Comparison of ENCODE assay signal across 20 cellular contexts in genomic region chr14:103100281-103101121, GRCh38. TPM values are rescaled to one million over a fixed set of nuclear protein-coding genes. Genes with fewer than 3 reads are reported as not detected.
A peak's percentile ranks its signal among the peaks of the same experiment; 100 is the strongest.
DNase-seq lines count a peak whose midpoint lies in the region; ATAC-seq, FAIRE-seq and TF ChIP-seq lines count a peak whose summit lies in the region.
"Had no signal": no experiment of that assay in that cellular context is flagged by ENCODE, and none has a peak within 500 bp of the region (broad histone marks: within the 10 kb centered on the region; RNA-seq: fewer than 3 reads in every experiment).

No MANE protein-coding gene starts in this region.

- H3K4me3 ChIP-seq in right cardiac atrium (ENCODE audit: low read length) = no peak overlapping the region
- no peak overlapping the region for H3K4me3 ChIP-seq in H1 (ENCODE audit: extremely low read depth in 1 of 4, insufficient read depth in 2 of 4, low read depth in 3 of 4, low read length in 4 of 4)
- H3K4me3 ChIP-seq: prostate gland had no signal

- TF ChIP-seq EP300 in H1 (IDR thresholded peaks at IDR 0.05; ENCODE audit: borderline replicate concordance in 1 of 2, low read depth in 2 of 2, low read length in 2 of 2) = no peak

- no peaks in the 10 kb centered on the region for H3K79me2 ChIP-seq in H1 (ENCODE audit: control insufficient read depth in 1 of 2, insufficient read depth in 2 of 2, low read length in 2 of 2)

- H2BK120ac ChIP-seq in H1 (replicated peaks; ENCODE audit: low read depth, low read length) = no peak overlapping the region

- H4K8ac ChIP-seq in H1 (ENCODE audit: extremely low read depth, insufficient read depth, low read length) = peak overlapping the region; percentile 20; the same call in 1 of the 2 replicates

- H3K4ac ChIP-seq in H1 (replicated peaks; ENCODE audit: insufficient read length, low read depth, low read length) = no peak overlapping the region

- peak overlapping the region; percentile 32; the same call in 1 of the 2 replicates for H2BK20ac ChIP-seq in H1 (ENCODE audit: low read length)

- H2BK5ac ChIP-seq in H1 (ENCODE audit: low read depth, low read length) = no peak overlapping the region

- ATAC-seq in right cardiac atrium = no peak
- peak; percentile 55 for ATAC-seq in HG02885 (IDR thresholded peaks at IDR 0.05; ENCODE audit: poor library complexity, unreplicated experiment)
- ATAC-seq: activated CD4-positive, CD25-positive, alpha-beta regulatory T cell treated with anti-CD3 and anti-CD28 coated beads, Interleukin-2, amount 50 U/mL, for 24 hours had no signal

- intact Hi-C loops in right cardiac atrium (cut with DNase I) (loop anchor here in 2 of 4 donors (10.0 kb wide), 2 partner anchors 84 to 194 kb away; no protein-coding TSS in a partner anchor), cardiac septum (cut with DNase I) (loop anchor here (5.0 kb wide), 1 partner anchor 87 kb away; no protein-coding TSS in a partner anchor)

- POLR2A ChIA-PET in H1 (lab: Charles Lee; ENCODE audit: partially characterized antibody) = interaction anchor here (0.6 to 1.3 kb wide), 6 partner anchors 9 to 485 kb away, joined by 3 to 4 read pairs (median 3); no protein-coding TSS in a partner anchor

- no peak overlapping the region for H2AK5ac ChIP-seq in H1 (ENCODE audit: low read depth, low read length)

- no peak overlapping the region for H3K9ac ChIP-seq in H1 (replicated peaks in 1 of 4; ENCODE audit: extremely low read depth in 1 of 4, low read depth in 3 of 4, low read length in 3 of 4)

- H2BK12ac ChIP-seq in H1 (ENCODE audit: low read depth, low read length) = peak overlapping the region; percentile 50; the same call in 1 of the 2 replicates

- H3K36me3 ChIP-seq in H1 (ENCODE audit: control insufficient read depth in 2 of 4, insufficient read depth in 4 of 4, low read length in 3 of 4) = no peaks in the 10 kb centered on the region
- H3K36me3 ChIP-seq: prostate gland had no signal

- H3K14ac ChIP-seq in H1 (ENCODE audit: insufficient read length) = no peak overlapping the region

- no peak overlapping the region for H3K23ac ChIP-seq in H1 (ENCODE audit: insufficient read length)

- FAIRE-seq in H1 (lab: Jason Lieb, UNC) = no peak
- FAIRE-seq: G401.6 had no signal

- H4K91ac ChIP-seq in H1 (replicated peaks; ENCODE audit: insufficient read length, low read length) = no peak overlapping the region

- H3K27me3 ChIP-seq in right cardiac atrium (ENCODE audit: control insufficient read depth, insufficient read depth) (no peaks in the 10 kb centered on the region), H1 (replicated peaks in 1 of 4; ENCODE audit: control insufficient read depth in 3 of 4, extremely low read depth in 1 of 4, insufficient read depth in 3 of 4, low read length in 3 of 4) (peaks cover 7 to 42% (median 34%) of the 10 kb centered on the region in 4 experiments)

- H2BK15ac ChIP-seq in H1 (ENCODE audit: low read length) = 0 out of 2 replicates have a peak overlapping the region, but pooled peaks have one; percentile 10

- H3K56ac ChIP-seq in H1 (replicated peaks; ENCODE audit: insufficient read length, low read depth, low read length) = no peak overlapping the region

- no peak overlapping the region for H4K5ac ChIP-seq in H1 (ENCODE audit: insufficient read length, low read depth, low read length)

- H3K4me1 ChIP-seq in right cardiac atrium (ENCODE audit: control insufficient read depth, insufficient read depth, low read length) (no peaks in the 10 kb centered on the region), H1 (replicated peaks in 1 of 4; ENCODE audit: control insufficient read depth in 3 of 4, insufficient read depth in 4 of 4, low read length in 3 of 4) (peaks cover 0 to 31% (median 17%) of the 10 kb centered on the region in 4 experiments; a peak in 6 of 7 replicates)

- CTCF ChIA-PET in H1 (lab: Charles Lee; ENCODE audit: partially characterized antibody) = interaction anchor here (0.7 to 10.4 kb wide), 13 partner anchors 8 to 278 kb away, joined by 3 to 276 read pairs (median 4); partner anchors contain the start of genes LBHD2 and TNFAIP2

- H3K4me2 ChIP-seq in H1 (ENCODE audit: insufficient read depth in 1 of 2, low read depth in 2 of 2, low read length in 2 of 2) = no peak overlapping the region; a peak in 1 of 4 replicates

- WGBS in right cardiac atrium = 89% methylated on average over 25 of the region's 25 CpGs
- 79% methylated on average over 23 of the region's 25 CpGs; no CpG with 5 or more reads in 1 of the 2 experiments for WGBS in H1 (ENCODE audit: extremely low coverage in 1 of 2, insufficient coverage in 1 of 2, insufficient read length in 1 of 2, insufficient replicate concordance in 2 of 2, low coverage in 1 of 2, low lambda C conversion rate in 2 of 2, missing lambda C conversion rate in 1 of 2), 2 experiments

- DNase-seq in right cardiac atrium (peak in 2 of 3 donors; percentile 12 to 49), cardiac septum (ENCODE audit: low spot score) (no peak), H1 (ENCODE audit: low read depth in 1 of 2, low spot score in 2 of 2) (no peak), NCI-H2171 treated with DMSO at 0.1 percent for 48 hours (lab: John Stamatoyannopoulos, UW) (no peak), OCI-M2 (lab: John Stamatoyannopoulos, UW; ENCODE audit: unreplicated experiment) (no peak)
- no peak for DNase-seq in stimulated activated CD4-positive, alpha-beta T cell treated with anti-CD3 and anti-CD28 coated beads, Interleukin-4, amount 100 ng/mL, for 4 hours
- DNase-seq in activated CD8-positive, alpha-beta memory T cell treated with anti-CD3 and anti-CD28 coated beads for 24 hours = no peak
- DNase-seq: activated CD8-positive, alpha-beta memory T cell treated with anti-CD3 and anti-CD28 coated beads, Interleukin-2, amount 50 U/mL, for 4 hours; activated naive CD4-positive, alpha-beta T cell treated with anti-CD3 and anti-CD28 coated beads for 36 hours; head of caudate nucleus; kidney glomerular epithelial cell; NCI-H2081; NCI-H526 had no signal

- H2AFZ ChIP-seq in H1 (ENCODE audit: low read length) = no peak overlapping the region

- no peak for TF ChIP-seq POLR2A in H1 (IDR thresholded peaks at IDR 0.05; ENCODE audit: control extremely low read depth in 1 of 2, low read depth in 2 of 2, low read length in 2 of 2)

- H3K9me3 ChIP-seq in right cardiac atrium (ENCODE audit: control insufficient read depth, low read length) (no peaks in the 10 kb centered on the region), H1 (ENCODE audit: insufficient read depth in 2 of 2, low read depth in 1 of 2, low read length in 1 of 2) (no peaks in the 10 kb centered on the region)
- H3K9me3 ChIP-seq: prostate gland had no signal

- TF ChIP-seq RAD21 in H1 (IDR thresholded peaks at IDR 0.05 in 1 of 2, conservative IDR thresholded peaks at IDR 0.05 in 1 of 2; ENCODE audit: low read depth in 2 of 2, low read length in 2 of 2) = no peak

- peaks cover 3% of the 10 kb centered on the region; the same call in 1 of the 2 replicates for H3K23me2 ChIP-seq in H1 (ENCODE audit: low read depth, low read length)

- H3K79me1 ChIP-seq in H1 (ENCODE audit: low read depth, low read length) = no peaks in the 10 kb centered on the region

- no peak overlapping the region for H3K18ac ChIP-seq in H1 (ENCODE audit: extremely low read depth, low read length)

- no peak for TF ChIP-seq CTCF in H1 (IDR thresholded peaks at IDR 0.05; ENCODE audit: control extremely low read depth in 1 of 3, insufficient read depth in 1 of 3, low read depth in 1 of 3, low read length in 3 of 3)

- peaks cover 0 to 3% of the 10 kb centered on the region in 2 experiments for H4K20me1 ChIP-seq in H1 (replicated peaks in 1 of 2; ENCODE audit: control insufficient read depth in 1 of 2, insufficient read depth in 2 of 2, low read length in 2 of 2)

- H3K27ac ChIP-seq in right cardiac atrium (ENCODE audit: low read length) = no peak overlapping the region
- no peak overlapping the region for H3K27ac ChIP-seq in H1 (ENCODE audit: low read depth, low read length)
- H3K27ac ChIP-seq: prostate gland had no signal

RNA-seq across cellular contexts. Expression of gene EXOC3L4, which starts 6.0 kb away (rescaled TPM):
- total RNA-seq in right cardiac atrium = 1 to 10 TPM in 3 of 4 donors, under 1 TPM in 1; 0.63 to 2.5 (median 1.1) TPM
- 1.4 TPM for polyA plus RNA-seq in right cardiac atrium
- 0.46 TPM for total RNA-seq in cardiac septum
- 0.45 TPM in 1 of 2 replicates, not detected in the other for total RNA-seq in H1 (2021; fragmentation: NEBNext Ultra II Directional; extraction: Animal tissue kit (Norgen Biotek cat#: 25700))
- 0.24 and 0.57 TPM in 2 replicates for polyA plus RNA-seq in H1 (2011; rRNA removed)
- 0.72 TPM for polyA plus RNA-seq in H1 (2011; cell fraction: cytosol; rRNA removed)
- 1.8 TPM for polyA plus RNA-seq in H1 (2011; cell fraction: nucleus; rRNA removed)
- 0.53 to 0.60 TPM in 2 of 4 replicates, not detected in the others for polyA plus RNA-seq in H1 (2012, experiment 1 of 2)
- polyA plus RNA-seq in H1 (2012, experiment 2 of 2) = 0.47 TPM
- 0.20 TPM for polyA plus RNA-seq in H1 (2013, experiment 1 of 2)
- 0.13 TPM for polyA plus RNA-seq in H1 (2013, experiment 2 of 2)
- 0.13 TPM in 1 of 2 replicates, not detected in the other for polyA minus RNA-seq in H1 (2011; rRNA and poly(A)+ RNA removed)
- not detected for polyA minus RNA-seq in H1 (2011; cell fraction: cytosol; rRNA and poly(A)+ RNA removed)
- polyA minus RNA-seq in H1 (2011; cell fraction: nucleus; rRNA and poly(A)+ RNA removed) = 0.60 TPM
- total RNA-seq: A673; activated naive CD4-positive, alpha-beta T cell treated with anti-CD3 and anti-CD28 coated beads for 36 hours; RPMI7951 had no signal

RNA-seq across cellular contexts. Expression of gene LBHD2, which starts 16.5 kb away (rescaled TPM):
- not detected for total RNA-seq in right cardiac atrium
- not detected for polyA plus RNA-seq in right cardiac atrium
- total RNA-seq in cardiac septum = not detected
- total RNA-seq in H1 (2021; fragmentation: NEBNext Ultra II Directional; extraction: Animal tissue kit (Norgen Biotek cat#: 25700)) = not detected in 2 replicates
- polyA plus RNA-seq in H1 (2011; rRNA removed) = 0.16 TPM in 1 of 2 replicates, not detected in the other
- polyA plus RNA-seq in H1 (2011; cell fraction: cytosol; rRNA removed) = not detected
- not detected for polyA plus RNA-seq in H1 (2011; cell fraction: nucleus; rRNA removed)
- polyA plus RNA-seq in H1 (2012, experiment 1 of 2) = not detected in 4 replicates
- polyA plus RNA-seq in H1 (2012, experiment 2 of 2) = not detected
- not detected for polyA plus RNA-seq in H1 (2013, experiment 1 of 2)
- polyA plus RNA-seq in H1 (2013, experiment 2 of 2) = not detected
- polyA minus RNA-seq in H1 (2011; rRNA and poly(A)+ RNA removed) = not detected in 2 replicates
- not detected for polyA minus RNA-seq in H1 (2011; cell fraction: cytosol; rRNA and poly(A)+ RNA removed)
- polyA minus RNA-seq in H1 (2011; cell fraction: nucleus; rRNA and poly(A)+ RNA removed) = not detected
- total RNA-seq: activated naive CD4-positive, alpha-beta T cell treated with anti-CD3 and anti-CD28 coated beads for 36 hours; RPMI7951 had no signal
- polyA plus RNA-seq: esophagus had no signal

RNA-seq across cellular contexts. Expression of gene TNFAIP2, which starts 22.8 kb away (rescaled TPM):
- total RNA-seq in right cardiac atrium (10 to 100 TPM; 41.5 to 51.3 (median 49.4) TPM), cardiac septum (31.3 TPM)
- polyA plus RNA-seq in right cardiac atrium (46.7 TPM), H1 (2011; rRNA removed) (34.5 and 37.6 TPM in 2 replicates)
- 28.3 and 33.3 TPM in 2 replicates for total RNA-seq in H1 (2021; fragmentation: NEBNext Ultra II Directional; extraction: Animal tissue kit (Norgen Biotek cat#: 25700))
- polyA plus RNA-seq in H1 (2011; cell fraction: cytosol; rRNA removed) = 24.9 TPM
- polyA plus RNA-seq in H1 (2011; cell fraction: nucleus; rRNA removed) = 145 TPM
- polyA plus RNA-seq in H1 (2012, experiment 1 of 2) = 23.2 to 37.9 TPM (median 33.7 TPM) in 4 replicates
- polyA plus RNA-seq in H1 (2012, experiment 2 of 2) = 38.1 TPM
- 22.4 TPM for polyA plus RNA-seq in H1 (2013, experiment 1 of 2)
- polyA plus RNA-seq in H1 (2013, experiment 2 of 2) = 21.9 TPM
- 14.2 and 16.0 TPM in 2 replicates for polyA minus RNA-seq in H1 (2011; rRNA and poly(A)+ RNA removed)
- 19.6 TPM for polyA minus RNA-seq in H1 (2011; cell fraction: cytosol; rRNA and poly(A)+ RNA removed)
- polyA minus RNA-seq in H1 (2011; cell fraction: nucleus; rRNA and poly(A)+ RNA removed) = 16.3 TPM

RNA-seq across cellular contexts. Expression of gene CDC42BPB, which starts 43.2 kb away (rescaled TPM):
- total RNA-seq in right cardiac atrium (10 to 100 TPM; 67.0 to 82.5 (median 69.8) TPM), cardiac septum (81.8 TPM)
- polyA plus RNA-seq in right cardiac atrium (42.5 TPM), H1 (2011; rRNA removed) (51.2 and 73.5 TPM in 2 replicates)
- 87.9 and 88.2 TPM in 2 replicates for total RNA-seq in H1 (2021; fragmentation: NEBNext Ultra II Directional; extraction: Animal tissue kit (Norgen Biotek cat#: 25700))
- polyA plus RNA-seq in H1 (2011; cell fraction: cytosol; rRNA removed) = 53.3 TPM
- polyA plus RNA-seq in H1 (2011; cell fraction: nucleus; rRNA removed) = 165 TPM
- 57.2 to 83.7 TPM (median 72.2 TPM) in 4 replicates for polyA plus RNA-seq in H1 (2012, experiment 1 of 2)
- polyA plus RNA-seq in H1 (2012, experiment 2 of 2) = 20.5 TPM
- 52.1 TPM for polyA plus RNA-seq in H1 (2013, experiment 1 of 2)
- 50.3 TPM for polyA plus RNA-seq in H1 (2013, experiment 2 of 2)
- 134 and 152 TPM in 2 replicates for polyA minus RNA-seq in H1 (2011; rRNA and poly(A)+ RNA removed)
- 62.3 TPM for polyA minus RNA-seq in H1 (2011; cell fraction: cytosol; rRNA and poly(A)+ RNA removed)
- polyA minus RNA-seq in H1 (2011; cell fraction: nucleus; rRNA and poly(A)+ RNA removed) = 82.9 TPM

Comparison
In these comparisons a context has a peak if more than half of its experiments do, and no peak if none do; other contexts are left out.
1. DNase-seq: peak in right cardiac atrium (2 of 3); none in cardiac septum (single experiment), H1 (0 of 2), stimulated activated CD4-positive, alpha-beta T cell treated with anti-CD3 and anti-CD28 coated beads, Interleukin-4, amount 100 ng/mL, for 4 hours (0 of 2), activated CD8-positive, alpha-beta memory T cell treated with anti-CD3 and anti-CD28 coated beads for 24 hours (single experiment), NCI-H2171 treated with DMSO at 0.1 percent for 48 hours (single experiment) and OCI-M2 (single experiment).